ENCODE assay signal across 12 cellular contexts in genomic region chr4:2266181-2266580, GRCh38. TPM values are rescaled to one million over a fixed set of nuclear protein-coding genes. Genes with fewer than 3 reads are reported as not detected.
A peak's percentile ranks its signal among the peaks of the same experiment; 100 is the strongest.
DNase-seq lines count a peak whose midpoint lies in the region; ATAC-seq, FAIRE-seq and TF ChIP-seq lines count a peak whose summit lies in the region.
"Had no signal": no experiment of that assay in that cellular context is flagged by ENCODE, and none has a peak within 500 bp of the region (broad histone marks: within the 10 kb centered on the region; RNA-seq: fewer than 3 reads in every experiment).

No MANE protein-coding gene starts in this region.

- H3K9me3 ChIP-seq in esophagus squamous epithelium (no peaks in the 10 kb centered on the region), thoracic aorta (no peaks in the 10 kb centered on the region)

- H3K4me3 ChIP-seq in esophagus squamous epithelium, result no peak overlapping the region
- no peak overlapping the region for H3K4me3 ChIP-seq in thoracic aorta

- peaks cover 0 to 9% (median 0%) of the 10 kb centered on the region in 3 donors for H3K36me3 ChIP-seq in esophagus squamous epithelium
- H3K36me3 ChIP-seq in thoracic aorta, result no peaks in the 10 kb centered on the region

- DNase-seq in RWPE1 (ENCODE audit: low spot score) (no peak), esophagus squamous epithelium (lab: John Stamatoyannopoulos, UW) (no peak), midbrain (lab: John Stamatoyannopoulos, UW) (peak; percentile 68), thoracic aorta (ENCODE audit: low spot score) (no peak), GM12892 (ENCODE audit: insufficient read length) (no peak)
- DNase-seq: activated CD4-positive, alpha-beta memory T cell treated with anti-CD3 and anti-CD28 coated beads, Interleukin-2, amount 10 ng/mL, durations not matched to agents 7 days and 5 days; foreskin keratinocyte; NCI-H345; stimulated activated CD4-positive, alpha-beta T cell treated with anti-CD3 and anti-CD28 coated beads, Interleukin-2, amount 100 ng/mL, for 48 hours had no signal

- ATAC-seq in thoracic aorta (ENCODE audit: insufficient number of reproducible peaks, low FRiP score, low read depth), result no peak
- no peak for ATAC-seq in GM19452 (IDR thresholded peaks at IDR 0.05; ENCODE audit: unreplicated experiment)
- no peak for ATAC-seq in HG02884 (IDR thresholded peaks at IDR 0.05; ENCODE audit: unreplicated experiment)
- no peak for ATAC-seq in GM19023 (IDR thresholded peaks at IDR 0.05; ENCODE audit: unreplicated experiment)
- ATAC-seq: foreskin keratinocyte had no signal

- intact Hi-C loops in esophagus squamous epithelium (cut with DNase I), result no loop called here

- TF ChIP-seq CTCF in RWPE1 (conservative IDR thresholded peaks at IDR 0.05; ENCODE audit: low read depth) (no peak), esophagus squamous epithelium (IDR thresholded peaks at IDR 0.05) (no peak), thoracic aorta (IDR thresholded peaks at IDR 0.05) (no peak)

- TF ChIP-seq POLR2A in esophagus squamous epithelium (IDR thresholded peaks at IDR 0.05), result no peak
- no peak for TF ChIP-seq POLR2A in GM12892 (IDR thresholded peaks at IDR 0.05; ENCODE audit: low read depth, low read length)

- H3K27me3 ChIP-seq in esophagus squamous epithelium (no peaks in the 10 kb centered on the region), thoracic aorta (replicated peaks; ENCODE audit: insufficient read depth) (no peaks in the 10 kb centered on the region)
- H3K27me3 ChIP-seq: foreskin keratinocyte had no signal

- peaks cover 4 to 43% (median 11%) of the 10 kb centered on the region in 3 donors for H3K4me1 ChIP-seq in esophagus squamous epithelium
- peaks cover 0 to 24% of the 10 kb centered on the region in 2 donors for H3K4me1 ChIP-seq in thoracic aorta (ENCODE audit: control insufficient read depth in 1 of 2, low read depth in 2 of 2)
- H3K4me1 ChIP-seq: foreskin keratinocyte had no signal

- FAIRE-seq in GM12892 (lab: Jason Lieb, UNC), result no peak

- 51 to 53% methylated on average over 6 to 7 of the region's 8 CpGs for WGBS in esophagus squamous epithelium, 2 donors

- CTCF ChIA-PET in RWPE1 (lab: Yijun Ruan, JAX), result no interaction called here

- H3K27ac ChIP-seq in RWPE1 (peak overlapping the region; percentile 91), esophagus squamous epithelium (peak overlapping the region in 3 of 4 donors; percentile 46 to 59 (median 51)), thoracic aorta (peak overlapping the region; percentile 12 to 30)
- H3K27ac ChIP-seq: foreskin keratinocyte had no signal

- POLR2A ChIA-PET in RWPE1 (lab: Yijun Ruan, JAX; ENCODE audit: low non-redundant PET), result no interaction called here

RNA-seq across cellular contexts. Expression of gene MXD4, which starts 4.3 kb away (rescaled TPM):
- total RNA-seq in esophagus squamous epithelium (10 to 100 TPM; 12.9 to 32.2 (median 27.8) TPM), thoracic aorta (100 to 1,000 TPM in 1 of 2 donors, 10 to 100 TPM in 1; 93.1 to 105 TPM)
- polyA plus RNA-seq in GM12892 (2012; ENCODE audit: missing spikeins), result 5.0 TPM

RNA-seq across cellular contexts. Expression of gene HAUS3, which starts 24.3 kb away (rescaled TPM):
- total RNA-seq in esophagus squamous epithelium (10 to 100 TPM in 3 of 4 donors, 1 to 10 TPM in 1; 8.9 to 13.0 (median 10.7) TPM), thoracic aorta (10 to 100 TPM in 1 of 2 donors, 1 to 10 TPM in 1; 6.5 to 12.9 TPM)
- polyA plus RNA-seq in GM12892 (2012; ENCODE audit: missing spikeins), result 14.5 TPM

RNA-seq across cellular contexts. Expression of gene POLN, which starts 24.3 kb away (rescaled TPM):
- 1 to 10 TPM in 3 of 4 donors, under 1 TPM in 1; 0.19 to 1.5 (median 1.2) TPM for total RNA-seq in esophagus squamous epithelium
- total RNA-seq in thoracic aorta, result 1 to 10 TPM; 3.2 to 3.5 TPM
- 1.5 TPM for polyA plus RNA-seq in GM12892 (2012; ENCODE audit: missing spikeins)

Comparison
In these comparisons a context has a peak if more than half of its experiments do, and no peak if none do; other contexts are left out.
1. H3K27ac ChIP-seq: peak in every context shown above with its lines; median percentile 91 in RWPE1; 51 in esophagus squamous epithelium; 21 in thoracic aorta.